11 cellular contexts compared by ENCODE assay signal in the genomic region with DNA sequence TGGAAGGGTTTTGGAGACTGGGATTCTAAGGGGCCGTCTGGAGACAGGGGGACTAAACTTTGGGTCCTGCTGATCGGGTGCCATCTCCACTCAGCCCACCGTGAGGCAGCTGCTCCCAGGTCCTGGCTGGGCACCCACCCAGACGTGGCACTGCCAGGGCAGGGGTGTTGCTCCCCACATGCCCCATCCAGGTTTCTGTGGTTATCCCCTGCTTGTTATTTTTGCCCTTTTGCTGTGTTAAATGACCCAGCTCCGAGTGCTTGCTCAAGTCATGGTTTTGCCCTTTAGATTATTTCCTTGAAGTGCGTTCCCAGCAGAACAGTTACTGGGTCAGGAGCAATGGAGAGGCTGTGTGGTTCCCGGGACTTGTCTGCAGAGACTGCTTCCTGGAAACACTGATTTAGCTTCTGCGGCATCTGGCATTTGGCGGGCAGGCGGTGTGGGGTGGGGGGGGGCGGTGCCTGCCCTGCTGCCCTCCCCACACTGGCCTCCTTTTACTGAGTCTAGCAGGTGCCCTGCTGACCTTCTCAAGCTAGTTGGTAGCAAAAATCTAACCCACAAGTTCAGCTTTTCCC. TPM values are rescaled to one million over a fixed set of nuclear protein-coding genes. Genes with fewer than 3 reads are reported as not detected.
DNase-seq lines count a peak whose midpoint lies in the region; ATAC-seq, FAIRE-seq and TF ChIP-seq lines count a peak whose summit lies in the region.
"Had no signal": no experiment of that assay in that cellular context is flagged by ENCODE, and none has a peak within 500 bp of the region (broad histone marks: within the 10 kb centered on the region; RNA-seq: fewer than 3 reads in every experiment).

No MANE protein-coding gene starts in this region.

- H3K4me1 ChIP-seq in heart left ventricle (peaks cover 14 to 69% (median 61%) of the 10 kb centered on the region in 12 donors), esophagus (ENCODE audit: control insufficient read depth in 2 of 2, insufficient read depth in 2 of 2, low read length in 1 of 2) (peaks cover 3 to 31% of the 10 kb centered on the region in 2 donors)

- no peak overlapping the region for H2AFZ ChIP-seq in neural cell (ENCODE audit: low read depth, low read length)

- H3K4me3 ChIP-seq in heart left ventricle (peak overlapping the region in 9 of 12 donors; percentile 17 to 100 (median 89)), esophagus (ENCODE audit: low read depth in 1 of 2, low read length in 2 of 2) (no peak overlapping the region), neural cell (ENCODE audit: low read length) (peak overlapping the region; percentile 71)

- H4K20me1 ChIP-seq in neural cell (ENCODE audit: insufficient read depth), result peaks cover 37% of the 10 kb centered on the region

- ATAC-seq in heart left ventricle, result peak in 3 of 4 donors; percentile 6 to 24 (median 23)

- TF ChIP-seq CTCF in heart left ventricle (IDR thresholded peaks at IDR 0.05), result no peak
- TF ChIP-seq CTCF in neural cell (IDR thresholded peaks at IDR 0.05; ENCODE audit: poor library complexity, severe bottlenecking), result no peak
- TF ChIP-seq CTCF in D721Med (IDR thresholded peaks at IDR 0.05; ENCODE audit: insufficient read depth, missing control alignments), result no peak

- DNase-seq in heart left ventricle, result peak in 4 of 5 donors; percentile 65 to 80 (median 68)
- DNase-seq in cardiac septum (ENCODE audit: low spot score), result no peak
- DNase-seq in AG08395 (ENCODE audit: low spot score), result no peak
- DNase-seq in D721Med (ENCODE audit: insufficient read length, low spot score), result no peak
- DNase-seq in ecto neural progenitor cell (ENCODE audit: low spot score), result no peak
- DNase-seq in GM19239 (ENCODE audit: insufficient read length, low spot score), result no peak
- DNase-seq: Kasumi-1, T-helper 2 cell had no signal

- H3K9me2 ChIP-seq in neural cell (ENCODE audit: insufficient read depth, low read length), result no peaks in the 10 kb centered on the region

- TF ChIP-seq EP300 in neural cell (conservative IDR thresholded peaks at IDR 0.05; ENCODE audit: poor library complexity, severe bottlenecking), result no peak

- H3K4me2 ChIP-seq in neural cell (ENCODE audit: low read length), result no peak overlapping the region

- peaks cover 0 to 8% (median 0%) of the 10 kb centered on the region in 9 donors for H3K36me3 ChIP-seq in heart left ventricle
- H3K36me3 ChIP-seq in esophagus (ENCODE audit: control insufficient read depth in 2 of 2, insufficient read depth in 2 of 2, low read length in 1 of 2), result peaks cover 0 to 2% of the 10 kb centered on the region in 2 donors
- H3K36me3 ChIP-seq in neural cell (ENCODE audit: insufficient read depth, low read length), result no peaks in the 10 kb centered on the region

- H3K27me3 ChIP-seq in heart left ventricle, result no peaks in the 10 kb centered on the region
- H3K27me3 ChIP-seq in esophagus (ENCODE audit: control insufficient read depth in 1 of 2, insufficient read depth in 2 of 2, low read length in 2 of 2), result no peaks in the 10 kb centered on the region
- H3K27me3 ChIP-seq in neural cell (ENCODE audit: insufficient read depth, low read depth, low read length), result no peaks in the 10 kb centered on the region

- no peak for TF ChIP-seq RAD21 in neural cell (conservative IDR thresholded peaks at IDR 0.05)

- no peak overlapping the region for H3K9ac ChIP-seq in neural cell (ENCODE audit: low read length)

- FAIRE-seq in D721Med (lab: Jason Lieb, UNC), result no peak
- FAIRE-seq in GM19239 (lab: Jason Lieb, UNC), result no peak
- FAIRE-seq: endometrium had no signal

- TF ChIP-seq POLR2A in heart left ventricle (IDR thresholded peaks at IDR 0.05), result peak in 1 of 2 donors; percentile 61

- intact Hi-C loops in heart left ventricle (cut with DNase I), result loop anchor here in 2 of 10 donors (2.0 kb wide), 1 partner anchor 29 kb away; no protein-coding TSS in a partner anchor
- intact Hi-C loops in cardiac septum (cut with DNase I), result no loop called here

- H3K79me2 ChIP-seq in neural cell (replicated peaks; ENCODE audit: insufficient read depth, low read length), result peaks cover 60% of the 10 kb centered on the region

- H3K27ac ChIP-seq in heart left ventricle, result peak overlapping the region; percentile 41 to 100 (median 100)
- peak overlapping the region; percentile 72 to 76 for H3K27ac ChIP-seq in esophagus (ENCODE audit: low read depth in 2 of 2, low read length in 1 of 2)
- H3K27ac ChIP-seq in neural cell (ENCODE audit: low read length), result no peak overlapping the region

- 18 to 34% (median 28%) methylated on average over 11 of the region's 11 CpGs for WGBS in heart left ventricle, 4 donors
- WGBS in esophagus, 2 donors, result 27 to 36% methylated on average over 11 of the region's 11 CpGs

- H3K9me3 ChIP-seq in heart left ventricle, result no peaks in the 10 kb centered on the region
- no peaks in the 10 kb centered on the region for H3K9me3 ChIP-seq in esophagus (ENCODE audit: control insufficient read depth in 2 of 2, insufficient read depth in 1 of 2, low read depth in 1 of 2, low read length in 1 of 2)
- H3K9me3 ChIP-seq in neural cell (ENCODE audit: low read length), result no peaks in the 10 kb centered on the region

- H3F3A ChIP-seq in neural cell (ENCODE audit: insufficient read depth, low read length, poor library complexity, severe bottlenecking), result no peaks in the 10 kb centered on the region

TF ChIP-seq in neural cell, 6 proteins besides CTCF, POLR2A, EP300 and RAD21:
- TF ChIP-seq TAF1 (IDR thresholded peaks at IDR 0.05; ENCODE audit: low read depth), result no peak
- TF ChIP-seq REST (IDR thresholded peaks at IDR 0.05; ENCODE audit: borderline replicate concordance), result no peak
- no peak for TF ChIP-seq SMC3 (conservative IDR thresholded peaks at IDR 0.05; ENCODE audit: poor library complexity)
- TF ChIP-seq EZH2 (IDR thresholded peaks at IDR 0.05; ENCODE audit: borderline replicate concordance, insufficient read depth, low read length, poor library complexity, severe bottlenecking), result no peak
- no peak for TF ChIP-seq POLR2AphosphoS5 (IDR thresholded peaks at IDR 0.05)
- TF ChIP-seq MXI1 (conservative IDR thresholded peaks at IDR 0.05; ENCODE audit: poor library complexity, severe bottlenecking), result no peak

RNA-seq across cellular contexts. Expression of gene RAB11B, which starts 1.9 kb away (rescaled TPM):
- 100 to 1,000 TPM in 8 of 9 donors, 10 to 100 TPM in 1; 56.4 to 159 (median 141) TPM for total RNA-seq in heart left ventricle
- 100 to 1,000 TPM; 124 to 126 TPM for polyA plus RNA-seq in heart left ventricle
- total RNA-seq in cardiac septum, result 132 TPM
- polyA plus RNA-seq in esophagus, result 10 to 100 TPM; 60.8 to 75.3 TPM
- 71.1 and 84.2 TPM in 2 replicates for polyA plus RNA-seq in neural cell
- polyA minus RNA-seq in neural cell, result 80.5 and 93.7 TPM in 2 replicates

RNA-seq across cellular contexts. Expression of gene MARCHF2, which starts 21.0 kb away (rescaled TPM):
- total RNA-seq in heart left ventricle (100 to 1,000 TPM in 4 of 9 donors, 10 to 100 TPM in 5; 67.2 to 308 (median 93.7) TPM), cardiac septum (84.3 TPM)
- polyA plus RNA-seq in heart left ventricle (10 to 100 TPM; 50.7 to 70.3 TPM), esophagus (10 to 100 TPM; 22.0 to 29.0 TPM), neural cell (57.3 and 67.9 TPM in 2 replicates)
- polyA minus RNA-seq in neural cell, result 47.5 and 52.1 TPM in 2 replicates

RNA-seq across cellular contexts. Expression of gene ANGPTL4, which starts 28.1 kb away (rescaled TPM):
- total RNA-seq in heart left ventricle, result 100 to 1,000 TPM in 1 of 9 donors, 10 to 100 TPM in 4, 1 to 10 TPM in 4; 2.4 to 117 (median 10.8) TPM
- polyA plus RNA-seq in heart left ventricle, result 10 to 100 TPM in 1 of 2 donors, 1 to 10 TPM in 1; 9.4 to 13.6 TPM
- total RNA-seq in cardiac septum, result 4.1 TPM
- polyA plus RNA-seq in esophagus, result 100 to 1,000 TPM in 1 of 2 donors, 10 to 100 TPM in 1; 27.2 to 126 TPM
- not detected in 2 replicates for polyA plus RNA-seq in neural cell
- not detected in 2 replicates for polyA minus RNA-seq in neural cell

RNA-seq across cellular contexts. Expression of gene KANK3, which starts 49.0 kb away (rescaled TPM):
- total RNA-seq in heart left ventricle (10 to 100 TPM; 12.3 to 33.6 (median 15.9) TPM), cardiac septum (13.1 TPM)
- polyA plus RNA-seq in heart left ventricle (10 to 100 TPM; 16.9 to 19.4 TPM), esophagus (1 to 10 TPM; 4.2 to 5.2 TPM), neural cell (1.0 and 2.8 TPM in 2 replicates)
- 0.49 and 1.7 TPM in 2 replicates for polyA minus RNA-seq in neural cell

RNA-seq across cellular contexts. Expression of gene HNRNPM, which starts 52.7 kb away (rescaled TPM):
- 100 to 1,000 TPM in 3 of 9 donors, 10 to 100 TPM in 6; 46.7 to 111 (median 95.3) TPM for total RNA-seq in heart left ventricle
- polyA plus RNA-seq in heart left ventricle, result 100 to 1,000 TPM in 1 of 2 donors, 10 to 100 TPM in 1; 43.4 to 183 TPM
- total RNA-seq in cardiac septum, result 102 TPM
- polyA plus RNA-seq in esophagus, result 100 to 1,000 TPM in 1 of 2 donors, 10 to 100 TPM in 1; 49.9 to 134 TPM
- polyA plus RNA-seq in neural cell, result 91.7 and 113 TPM in 2 replicates
- polyA minus RNA-seq in neural cell, result 75.7 and 100 TPM in 2 replicates

Comparison
In these comparisons a context has a peak if more than half of its experiments do, and no peak if none do; other contexts are left out.
1. DNase-seq: peak in heart left ventricle (4 of 5); none in cardiac septum (single experiment), AG08395 (single experiment), D721Med (single experiment), ecto neural progenitor cell (single experiment) and GM19239 (single experiment).
2. H3K4me3 ChIP-seq: peak in heart left ventricle (9 of 12) and neural cell (single experiment); none in esophagus (0 of 2).
3. RNA of gene ANGPTL4, which starts 28.1 kb away (polyA plus RNA-seq): 27.2 to 126 TPM in esophagus and 9.4 to 13.6 TPM in heart left ventricle; not detected in neural cell; every median in the first group is over 10 times any median in the second.